In genomic region chr4:81648576-81649272, GRCh38 we compare ENCODE assay signal across 8 cellular contexts.
A peak's percentile ranks its signal among the peaks of the same experiment; 100 is the strongest.
DNase-seq lines count a peak whose midpoint lies in the region; ATAC-seq and TF ChIP-seq lines count a peak whose summit lies in the region.

No MANE protein-coding gene starts in this region.

- no peak overlapping the region for H3K27ac ChIP-seq in CD8-positive, alpha-beta memory T cell (ENCODE audit: low read depth, low read length)
- no peak overlapping the region for H3K27ac ChIP-seq in A673 (ENCODE audit: low read depth, low read length, poor library complexity, severe bottlenecking)

- peaks cover 16% of the 10 kb centered on the region for H3K4me1 ChIP-seq in CD8-positive, alpha-beta memory T cell (ENCODE audit: insufficient read depth, low read length)
- H3K4me1 ChIP-seq in A673 (ENCODE audit: insufficient read depth, low read length, poor library complexity, severe bottlenecking) = no peaks in the 10 kb centered on the region

- no TSS peak for BruUV-seq in A673 (replicated peaks; lab: Mats Ljungman, UMichigan)

- H3K27me3 ChIP-seq in CD8-positive, alpha-beta memory T cell (ENCODE audit: insufficient read depth, low read length, poor library complexity, severe bottlenecking) = no peaks in the 10 kb centered on the region
- no peaks in the 10 kb centered on the region for H3K27me3 ChIP-seq in A673 (replicated peaks; ENCODE audit: insufficient read depth, low read depth, low read length, poor library complexity)

- ATAC-seq in GM19452 (IDR thresholded peaks at IDR 0.05; ENCODE audit: unreplicated experiment) (peak; percentile 98), HG03439 (IDR thresholded peaks at IDR 0.05; ENCODE audit: unreplicated experiment) (peak; percentile 95)

- H3K4me3 Mint-ChIP-seq in CD8-positive, alpha-beta memory T cell = peak overlapping the region in 6 of 7 donors; percentile 5 to 41 (median 34)

- no peak for TF ChIP-seq CTCF in A673 (conservative IDR thresholded peaks at IDR 0.05; ENCODE audit: low read depth, low read length)

- POLR2A ChIA-PET in CD8-positive, alpha-beta memory T cell (lab: Charles Lee) = no interaction called here
- POLR2A ChIA-PET in A673 (lab: Charles Lee; ENCODE audit: low non-redundant PET) = no interaction called here

- H3K9me3 ChIP-seq in CD8-positive, alpha-beta memory T cell (ENCODE audit: low read length) = no peaks in the 10 kb centered on the region
- no peaks in the 10 kb centered on the region for H3K9me3 ChIP-seq in A673 (ENCODE audit: low read depth, low read length, poor library complexity, severe bottlenecking)

- DNase-seq in CD8-positive, alpha-beta memory T cell = peak; percentile 3 to 71 (median 54)
- DNase-seq in activated CD4-positive, alpha-beta T cell treated with anti-CD3 and anti-CD28 coated beads, Interleukin-2, amount 50 U/mL, for 4 hours = peak; percentile 14 to 18
- DNase-seq in renal cortical epithelial cell (ENCODE audit: low read depth) (peak; percentile 83), MV-4-11 (lab: John Stamatoyannopoulos, UW) (no peak), A673 (ENCODE audit: low spot score) (no peak), NCI-H446 treated with DMSO at 0.1 percent for 48 hours (lab: John Stamatoyannopoulos, UW) (no peak)

- CTCF ChIA-PET in CD8-positive, alpha-beta memory T cell (lab: Charles Lee) = no interaction called here
- CTCF ChIA-PET in A673 (lab: Charles Lee) = no interaction called here

- no peaks in the 10 kb centered on the region for H3K36me3 ChIP-seq in CD8-positive, alpha-beta memory T cell (ENCODE audit: insufficient read depth, low read length)
- no peaks in the 10 kb centered on the region for H3K36me3 ChIP-seq in A673 (ENCODE audit: insufficient read depth, low read length, poor library complexity, severe bottlenecking)

- H3K4me3 ChIP-seq in CD8-positive, alpha-beta memory T cell (ENCODE audit: low read length) = peak overlapping the region; percentile 1
- H3K4me3 ChIP-seq in A673 (ENCODE audit: low read depth, low read length, poor library complexity, severe bottlenecking) = no peak overlapping the region

- no peaks in the 10 kb centered on the region for H3K36me3 Mint-ChIP-seq in CD8-positive, alpha-beta memory T cell

- intact Hi-C loops in A673 (cut with micrococcal nuclease; ENCODE audit: unreplicated experiment) = no loop called here

- H3K27ac Mint-ChIP-seq in CD8-positive, alpha-beta memory T cell = peak overlapping the region in 5 of 8 donors; percentile 5 to 74 (median 20)

- no peaks in the 10 kb centered on the region for H3K27me3 Mint-ChIP-seq in CD8-positive, alpha-beta memory T cell

- no peaks in the 10 kb centered on the region for H3K9me3 Mint-ChIP-seq in CD8-positive, alpha-beta memory T cell

- peaks cover 35 to 44% (median 40%) of the 10 kb centered on the region in 3 donors for H3K4me1 Mint-ChIP-seq in CD8-positive, alpha-beta memory T cell

Comparison
In these comparisons a context has a peak if more than half of its experiments do, and no peak if none do; other contexts are left out.
1. DNase-seq: peak in CD8-positive, alpha-beta memory T cell (5 of 5), activated CD4-positive, alpha-beta T cell treated with anti-CD3 and anti-CD28 coated beads, Interleukin-2, amount 50 U/mL, for 4 hours (2 of 2) and renal cortical epithelial cell (single experiment); none in MV-4-11 (single experiment), A673 (single experiment) and NCI-H446 treated with DMSO at 0.1 percent for 48 hours (single experiment).